Comparison of ENCODE assay signal across 24 cellular contexts in the genomic region with DNA sequence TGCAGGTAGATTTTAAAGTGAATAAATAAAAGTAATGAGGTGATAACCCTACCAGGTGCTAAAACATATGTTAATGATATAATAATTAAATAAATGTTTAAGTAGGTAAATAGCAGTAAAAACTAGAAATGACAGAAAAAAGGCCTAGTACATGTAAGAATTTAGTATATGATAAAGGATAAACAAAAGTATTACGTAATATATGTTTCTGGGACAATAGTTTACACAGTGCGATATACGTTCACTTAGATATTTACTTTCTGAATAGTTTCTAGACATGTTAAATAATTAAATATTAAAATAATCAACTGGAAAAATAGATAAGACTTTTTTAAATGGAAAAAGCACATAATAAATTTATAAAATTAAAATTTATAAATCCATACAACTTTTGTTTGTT.
"Had no signal": no experiment of that assay in that cellular context is flagged by ENCODE, and none has a peak within 500 bp of the region (broad histone marks: within the 10 kb centered on the region; RNA-seq: fewer than 3 reads in every experiment).

No MANE protein-coding gene starts in this region.

- H2AFZ ChIP-seq: hepatocyte had no signal

- H3K9me3 ChIP-seq: colonic mucosa, esophagus muscularis mucosa, gastroesophageal sphincter, left lung, lower lobe of right lung, mucosa of descending colon had no signal

- H3K4me1 ChIP-seq: colonic mucosa, esophagus muscularis mucosa, foreskin keratinocyte, gastroesophageal sphincter, heart left ventricle, left lung, lower lobe of right lung had no signal

- FAIRE-seq: endothelial cell of umbilical vein, frontal cortex, kidney had no signal

- H3K36me3 ChIP-seq: colonic mucosa, esophagus muscularis mucosa, gastroesophageal sphincter, heart left ventricle, left lung, lower lobe of right lung had no signal

- ATAC-seq: effector memory CD8-positive, alpha-beta T cell; foreskin keratinocyte; gastroesophageal sphincter; heart left ventricle; left colon; left lung; left ventricle myocardium superior; mucosa of descending colon had no signal

- H3K27me3 ChIP-seq: colonic mucosa had no signal

- H3K4me2 ChIP-seq: hepatocyte had no signal

- H3K27ac ChIP-seq: colonic mucosa, esophagus muscularis mucosa, foreskin keratinocyte, gastroesophageal sphincter, heart left ventricle, hepatocyte, left lung, lower lobe of right lung had no signal

- H3K79me2 ChIP-seq: hepatocyte had no signal

- DNase-seq: colonic mucosa; cortex of kidney; effector CD8-positive, alpha-beta T cell; effector memory CD8-positive, alpha-beta T cell; endodermal cell; foreskin keratinocyte; heart left ventricle; hypothalamus; immature natural killer cell; islet precursor cell; kidney; kidney glomerular epithelial cell; left colon; left lung; left ventricle myocardium superior; lower lobe of right lung; mesenchymal stem cell; mucosa of descending colon; naive B cell had no signal

- H3K4me3 ChIP-seq: colonic mucosa, esophagus muscularis mucosa, gastroesophageal sphincter, heart left ventricle, hepatocyte, left lung, lower lobe of right lung, mucosa of descending colon had no signal
